In the genomic region with DNA sequence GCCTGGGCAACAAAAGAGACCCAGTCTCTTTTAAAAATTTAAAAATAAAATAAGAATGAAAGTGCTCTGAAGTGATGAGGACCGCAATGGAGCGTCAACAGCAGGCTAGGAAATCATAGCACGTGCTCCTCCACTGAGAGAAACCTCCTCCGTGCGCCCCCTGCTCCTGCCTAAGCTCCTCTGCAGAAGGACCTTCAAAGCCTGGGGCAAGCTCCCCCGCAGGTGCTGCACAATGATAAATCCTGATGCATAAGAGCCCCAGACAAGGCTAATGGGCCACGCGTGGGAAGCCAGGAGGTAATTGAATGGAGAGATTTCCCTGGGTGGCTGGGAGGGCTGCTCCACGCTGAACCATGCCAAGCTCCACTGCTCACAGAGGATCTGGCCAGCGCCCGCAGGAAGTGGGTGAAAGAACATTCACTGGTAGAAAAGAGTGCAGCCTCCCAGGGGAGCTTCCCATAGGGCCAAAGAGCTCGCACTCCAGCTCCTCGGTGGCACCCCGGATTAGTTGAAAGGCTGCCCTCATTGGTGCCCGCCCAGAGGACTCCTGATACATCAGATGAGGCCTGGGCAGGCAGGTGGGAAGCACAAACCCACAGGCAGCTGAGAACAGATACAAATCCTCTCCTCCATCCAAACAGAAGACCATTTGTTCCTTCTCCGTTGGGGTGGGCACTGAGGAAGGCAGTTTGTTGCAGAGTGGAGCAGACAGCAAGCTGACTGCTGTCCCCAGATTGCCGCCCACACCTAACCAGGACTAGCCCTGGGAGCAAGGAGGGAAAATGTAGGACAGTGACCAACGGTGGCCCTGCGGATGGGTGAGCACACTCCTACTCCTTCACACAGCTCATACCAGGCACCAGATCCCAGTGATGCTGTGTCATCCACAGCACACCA, we compare ENCODE assay signal across 1 cellular context.
A peak's percentile ranks its signal among the peaks of the same experiment; 100 is the strongest.
TF ChIP-seq lines count a peak whose summit lies in the region.

No MANE protein-coding gene starts in this region.

TF ChIP-seq in K562, 482 proteins besides CTCF, POLR2A, EP300 and RAD21 (continued from another document):
- TF ChIP-seq CBFA2T3 (IDR thresholded peaks at IDR 0.05) (0 out of 2 replicates have a peak, but pooled peaks have one; percentile 37), L3MBTL2 (IDR thresholded peaks at IDR 0.05) (peak; percentile 69), POLR3A (IDR thresholded peaks at IDR 0.05; ENCODE audit: borderline replicate concordance, extremely low read depth, insufficient read depth, insufficient read length) (no peak), YY1 (IDR thresholded peaks at IDR 0.05; ENCODE audit: borderline replicate concordance in 1 of 3, control insufficient read depth in 1 of 3, extremely low read depth in 1 of 3, insufficient read depth in 3 of 3, insufficient read length in 1 of 3, insufficient replicate concordance in 2 of 3, low read depth in 1 of 3, low read length in 2 of 3) (no peak), ZNF274 (IDR thresholded peaks at IDR 0.05; ENCODE audit: borderline replicate concordance, low read depth, low read length) (no peak), ZNF696 (CRISPR knock-in tag; conservative IDR thresholded peaks at IDR 0.05) (no peak), ZNF121 (CRISPR knock-in tag; conservative IDR thresholded peaks at IDR 0.05) (no peak), CAMTA2 (CRISPR knock-in tag; conservative IDR thresholded peaks at IDR 0.05) (no peak)
- TF ChIP-seq, protein P1, sequence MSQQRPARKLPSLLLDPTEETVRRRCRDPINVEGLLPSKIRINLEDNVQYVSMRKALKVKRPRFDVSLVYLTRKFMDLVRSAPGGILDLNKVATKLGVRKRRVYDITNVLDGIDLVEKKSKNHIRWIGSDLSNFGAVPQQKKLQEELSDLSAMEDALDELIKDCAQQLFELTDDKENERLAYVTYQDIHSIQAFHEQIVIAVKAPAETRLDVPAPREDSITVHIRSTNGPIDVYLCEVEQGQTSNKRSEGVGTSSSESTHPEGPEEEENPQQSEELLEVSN (IDR thresholded peaks at IDR 0.05; ENCODE audit: borderline replicate concordance in 1 of 2, extremely low read depth in 1 of 2, insufficient read depth in 1 of 2, insufficient read length in 1 of 2, low read depth in 1 of 2, low read length in 1 of 2, poor library complexity in 1 of 2, severe bottlenecking in 1 of 2), result peak in 1 of 2 experiments; percentile 76
- TF ChIP-seq, protein P2, sequence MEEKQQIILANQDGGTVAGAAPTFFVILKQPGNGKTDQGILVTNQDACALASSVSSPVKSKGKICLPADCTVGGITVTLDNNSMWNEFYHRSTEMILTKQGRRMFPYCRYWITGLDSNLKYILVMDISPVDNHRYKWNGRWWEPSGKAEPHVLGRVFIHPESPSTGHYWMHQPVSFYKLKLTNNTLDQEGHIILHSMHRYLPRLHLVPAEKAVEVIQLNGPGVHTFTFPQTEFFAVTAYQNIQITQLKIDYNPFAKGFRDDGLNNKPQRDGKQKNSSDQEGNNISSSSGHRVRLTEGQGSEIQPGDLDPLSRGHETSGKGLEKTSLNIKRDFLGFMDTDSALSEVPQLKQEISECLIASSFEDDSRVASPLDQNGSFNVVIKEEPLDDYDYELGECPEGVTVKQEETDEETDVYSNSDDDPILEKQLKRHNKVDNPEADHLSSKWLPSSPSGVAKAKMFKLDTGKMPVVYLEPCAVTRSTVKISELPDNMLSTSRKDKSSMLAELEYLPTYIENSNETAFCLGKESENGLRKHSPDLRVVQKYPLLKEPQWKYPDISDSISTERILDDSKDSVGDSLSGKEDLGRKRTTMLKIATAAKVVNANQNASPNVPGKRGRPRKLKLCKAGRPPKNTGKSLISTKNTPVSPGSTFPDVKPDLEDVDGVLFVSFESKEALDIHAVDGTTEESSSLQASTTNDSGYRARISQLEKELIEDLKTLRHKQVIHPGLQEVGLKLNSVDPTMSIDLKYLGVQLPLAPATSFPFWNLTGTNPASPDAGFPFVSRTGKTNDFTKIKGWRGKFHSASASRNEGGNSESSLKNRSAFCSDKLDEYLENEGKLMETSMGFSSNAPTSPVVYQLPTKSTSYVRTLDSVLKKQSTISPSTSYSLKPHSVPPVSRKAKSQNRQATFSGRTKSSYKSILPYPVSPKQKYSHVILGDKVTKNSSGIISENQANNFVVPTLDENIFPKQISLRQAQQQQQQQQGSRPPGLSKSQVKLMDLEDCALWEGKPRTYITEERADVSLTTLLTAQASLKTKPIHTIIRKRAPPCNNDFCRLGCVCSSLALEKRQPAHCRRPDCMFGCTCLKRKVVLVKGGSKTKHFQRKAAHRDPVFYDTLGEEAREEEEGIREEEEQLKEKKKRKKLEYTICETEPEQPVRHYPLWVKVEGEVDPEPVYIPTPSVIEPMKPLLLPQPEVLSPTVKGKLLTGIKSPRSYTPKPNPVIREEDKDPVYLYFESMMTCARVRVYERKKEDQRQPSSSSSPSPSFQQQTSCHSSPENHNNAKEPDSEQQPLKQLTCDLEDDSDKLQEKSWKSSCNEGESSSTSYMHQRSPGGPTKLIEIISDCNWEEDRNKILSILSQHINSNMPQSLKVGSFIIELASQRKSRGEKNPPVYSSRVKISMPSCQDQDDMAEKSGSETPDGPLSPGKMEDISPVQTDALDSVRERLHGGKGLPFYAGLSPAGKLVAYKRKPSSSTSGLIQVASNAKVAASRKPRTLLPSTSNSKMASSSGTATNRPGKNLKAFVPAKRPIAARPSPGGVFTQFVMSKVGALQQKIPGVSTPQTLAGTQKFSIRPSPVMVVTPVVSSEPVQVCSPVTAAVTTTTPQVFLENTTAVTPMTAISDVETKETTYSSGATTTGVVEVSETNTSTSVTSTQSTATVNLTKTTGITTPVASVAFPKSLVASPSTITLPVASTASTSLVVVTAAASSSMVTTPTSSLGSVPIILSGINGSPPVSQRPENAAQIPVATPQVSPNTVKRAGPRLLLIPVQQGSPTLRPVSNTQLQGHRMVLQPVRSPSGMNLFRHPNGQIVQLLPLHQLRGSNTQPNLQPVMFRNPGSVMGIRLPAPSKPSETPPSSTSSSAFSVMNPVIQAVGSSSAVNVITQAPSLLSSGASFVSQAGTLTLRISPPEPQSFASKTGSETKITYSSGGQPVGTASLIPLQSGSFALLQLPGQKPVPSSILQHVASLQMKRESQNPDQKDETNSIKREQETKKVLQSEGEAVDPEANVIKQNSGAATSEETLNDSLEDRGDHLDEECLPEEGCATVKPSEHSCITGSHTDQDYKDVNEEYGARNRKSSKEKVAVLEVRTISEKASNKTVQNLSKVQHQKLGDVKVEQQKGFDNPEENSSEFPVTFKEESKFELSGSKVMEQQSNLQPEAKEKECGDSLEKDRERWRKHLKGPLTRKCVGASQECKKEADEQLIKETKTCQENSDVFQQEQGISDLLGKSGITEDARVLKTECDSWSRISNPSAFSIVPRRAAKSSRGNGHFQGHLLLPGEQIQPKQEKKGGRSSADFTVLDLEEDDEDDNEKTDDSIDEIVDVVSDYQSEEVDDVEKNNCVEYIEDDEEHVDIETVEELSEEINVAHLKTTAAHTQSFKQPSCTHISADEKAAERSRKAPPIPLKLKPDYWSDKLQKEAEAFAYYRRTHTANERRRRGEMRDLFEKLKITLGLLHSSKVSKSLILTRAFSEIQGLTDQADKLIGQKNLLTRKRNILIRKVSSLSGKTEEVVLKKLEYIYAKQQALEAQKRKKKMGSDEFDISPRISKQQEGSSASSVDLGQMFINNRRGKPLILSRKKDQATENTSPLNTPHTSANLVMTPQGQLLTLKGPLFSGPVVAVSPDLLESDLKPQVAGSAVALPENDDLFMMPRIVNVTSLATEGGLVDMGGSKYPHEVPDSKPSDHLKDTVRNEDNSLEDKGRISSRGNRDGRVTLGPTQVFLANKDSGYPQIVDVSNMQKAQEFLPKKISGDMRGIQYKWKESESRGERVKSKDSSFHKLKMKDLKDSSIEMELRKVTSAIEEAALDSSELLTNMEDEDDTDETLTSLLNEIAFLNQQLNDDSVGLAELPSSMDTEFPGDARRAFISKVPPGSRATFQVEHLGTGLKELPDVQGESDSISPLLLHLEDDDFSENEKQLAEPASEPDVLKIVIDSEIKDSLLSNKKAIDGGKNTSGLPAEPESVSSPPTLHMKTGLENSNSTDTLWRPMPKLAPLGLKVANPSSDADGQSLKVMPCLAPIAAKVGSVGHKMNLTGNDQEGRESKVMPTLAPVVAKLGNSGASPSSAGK (IDR thresholded peaks at IDR 0.05), result peak; percentile 56
